ENCODE assay signal across 24 cellular contexts in the genomic region with DNA sequence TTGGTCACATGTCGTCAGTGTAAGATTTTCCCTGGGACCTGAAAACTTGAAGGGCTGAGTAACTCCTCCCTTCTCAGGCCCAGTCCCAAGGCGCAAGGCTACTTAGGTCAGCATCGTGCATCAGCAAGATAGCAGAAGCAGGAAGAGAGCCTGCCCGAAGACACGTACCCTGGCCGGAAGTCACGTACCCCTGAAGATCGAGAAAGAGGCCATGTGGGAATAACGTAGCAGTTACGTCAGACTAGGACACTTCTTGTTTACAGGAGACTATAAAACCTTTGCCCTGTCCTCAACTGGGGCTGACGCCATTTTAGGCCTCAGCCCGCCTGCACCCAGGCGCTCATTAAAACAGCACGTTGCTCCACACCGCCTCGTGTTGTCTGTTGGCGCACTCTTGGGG.
DNase-seq lines count a peak whose midpoint lies in the region; ATAC-seq, FAIRE-seq and TF ChIP-seq lines count a peak whose summit lies in the region.
"Had no signal": no experiment of that assay in that cellular context is flagged by ENCODE, and none has a peak within 500 bp of the region (broad histone marks: within the 10 kb centered on the region; RNA-seq: fewer than 3 reads in every experiment).

No MANE protein-coding gene starts in this region.

- no peaks in the 10 kb centered on the region for H3K36me3 Mint-ChIP-seq in GM23338 (ENCODE audit: low read depth)
- H3K36me3 Mint-ChIP-seq: CD14-positive monocyte; CD8-positive, alpha-beta memory T cell had no signal

- no peak overlapping the region for H3K4me2 ChIP-seq in GM23338
- H3K4me2 ChIP-seq in K562 (ENCODE audit: insufficient read depth, low read length) = peak overlapping the region; percentile 24; the same call in 1 of the 2 replicates
- no peak overlapping the region for H3K4me2 ChIP-seq in mesendoderm (ENCODE audit: low read length)
- H3K4me2 ChIP-seq: A549; BLaER1 treated with 17β-estradiol and CSF1 and Interleukin-3, amounts not matched to agents 10 nM and 100 nM had no signal

- H3K9ac ChIP-seq in K562 (ENCODE audit: insufficient read depth in 1 of 2, low read depth in 2 of 2, low read length in 2 of 2) = no peak overlapping the region
- H3K9ac ChIP-seq in mesendoderm (ENCODE audit: low read length) = no peak overlapping the region
- H3K9ac ChIP-seq: BLaER1 treated with 17β-estradiol and CSF1 and Interleukin-3, amounts not matched to agents 10 nM and 100 nM; GM23248 had no signal

- H2BK120ac ChIP-seq in mesendoderm (ENCODE audit: low read depth, low read length) = no peak overlapping the region

- H3K27ac Mint-ChIP-seq in GM23338 = no peak overlapping the region
- H3K27ac Mint-ChIP-seq: CD14-positive monocyte; CD4-positive, alpha-beta T cell; CD8-positive, alpha-beta memory T cell; HFFc6 had no signal

- H3K4ac ChIP-seq in mesendoderm (ENCODE audit: low read depth, low read length) = no peak overlapping the region

- H4K20me1 ChIP-seq in GM23338 (replicated peaks; ENCODE audit: insufficient read depth) (no peaks in the 10 kb centered on the region), K562 (replicated peaks; ENCODE audit: control insufficient read depth, insufficient read depth, low read length) (no peaks in the 10 kb centered on the region)
- H4K20me1 ChIP-seq: BLaER1 treated with 17β-estradiol and CSF1 and Interleukin-3, amounts not matched to agents 10 nM and 100 nM had no signal

- no peak for DNase-seq in GM23338 (ENCODE audit: low spot score)
- peak in 2 of 4 experiments; percentile 18 to 47 for DNase-seq in K562 (ENCODE audit: extremely low read depth in 1 of 4, low spot score in 3 of 4)
- DNase-seq in mesendoderm = peak; percentile 18
- DNase-seq in NCI-H526 treated with DMSO at 0.1 percent for 48 hours (lab: John Stamatoyannopoulos, UW) = no peak
- no peak for DNase-seq in GM19240 (ENCODE audit: insufficient read length, low spot score)
- DNase-seq in RCC 7860 (ENCODE audit: low spot score) = no peak
- DNase-seq: 8988T; ACHN; AML-193; BE2C; CD4-positive, alpha-beta T cell; CD8-positive, alpha-beta memory T cell; DMS 273 treated with DMSO at 0.1 percent for 48 hours; DND-41; GM23248; HFFc6 had no signal

- no peaks in the 10 kb centered on the region; the same call in 2 of the 3 replicates for H3K9me3 Mint-ChIP-seq in GM23338

- H3K4me3 ChIP-seq in GM23338 (no peak overlapping the region), K562 (no peak overlapping the region), mesendoderm (ENCODE audit: low read length) (no peak overlapping the region)
- H3K4me3 ChIP-seq: A549; BLaER1 treated with 17β-estradiol and CSF1 and Interleukin-3, amounts not matched to agents 10 nM and 100 nM; GM23248; HAP-1 had no signal

- H4K5ac ChIP-seq in mesendoderm (ENCODE audit: low read length) = no peak overlapping the region

- no peak for TF ChIP-seq RAD21 in K562 (CRISPR knock-in tag; conservative IDR thresholded peaks at IDR 0.05 in 1 of 2, IDR thresholded peaks at IDR 0.05 in 1 of 2)

- no peaks in the 10 kb centered on the region for H3F3A ChIP-seq in GM23338 (replicated peaks; ENCODE audit: low read depth)

- H3K27me3 ChIP-seq in GM23338 (ENCODE audit: insufficient read depth) (no peaks in the 10 kb centered on the region), K562 (ENCODE audit: control insufficient read depth in 2 of 2, insufficient read depth in 2 of 2, low read length in 2 of 2) (peaks cover 0 to 14% of the 10 kb centered on the region in 2 experiments; a peak in 3 of 5 replicates), mesendoderm (ENCODE audit: insufficient read depth, low read length, poor library complexity) (no peaks in the 10 kb centered on the region)
- H3K27me3 ChIP-seq: BE2C; BLaER1 treated with 17β-estradiol and CSF1 and Interleukin-3, amounts not matched to agents 10 nM and 100 nM had no signal

- TF ChIP-seq POLR2A in K562 (conservative IDR thresholded peaks at IDR 0.05) = no peak

- H2BK5ac ChIP-seq in mesendoderm (ENCODE audit: low read length) = peak overlapping the region; percentile 9

- H2BK15ac ChIP-seq in mesendoderm (replicated peaks; ENCODE audit: low read depth) = no peak overlapping the region

- ATAC-seq in GM23338 (no peak), K562 (peak; percentile 68)
- ATAC-seq: A549 had no signal

- no peak overlapping the region for H3K23ac ChIP-seq in mesendoderm (ENCODE audit: low read length)

- no peak for TF ChIP-seq EP300 in K562 (IDR thresholded peaks at IDR 0.05; ENCODE audit: low read length)

- H3K79me1 ChIP-seq in mesendoderm (ENCODE audit: low read length) = no peaks in the 10 kb centered on the region

- FAIRE-seq in K562 (lab: Jason Lieb, UNC) (peak; percentile 65), RCC 7860 (lab: Jason Lieb, UNC) (no peak)
- FAIRE-seq: A549, D721Med, G401.6, GM12892, H54 had no signal

- no peaks in the 10 kb centered on the region for H3K9me3 ChIP-seq in K562 (replicated peaks; ENCODE audit: control insufficient read depth, insufficient read depth, low read depth, low read length)
- H3K9me3 ChIP-seq: A549; BE2C; BLaER1 treated with 17β-estradiol and CSF1 and Interleukin-3, amounts not matched to agents 10 nM and 100 nM; HAP-1 had no signal

- H2AK5ac ChIP-seq in mesendoderm (ENCODE audit: low read length) = no peak overlapping the region

- TF ChIP-seq CTCF in GM23338 (conservative IDR thresholded peaks at IDR 0.05; ENCODE audit: low read depth in 2 of 2) (0 out of 4 replicates have a peak, but pooled peaks of 1 of the 2 experiments have one; percentile 19), K562 (IDR thresholded peaks at IDR 0.05 in 2 of 3, conservative IDR thresholded peaks at IDR 0.05 in 1 of 3; ENCODE audit: insufficient read depth in 2 of 3, low read depth in 1 of 3, low read length in 3 of 3) (no peak)

- intact Hi-C loops in K562 (cut with micrococcal nuclease) = no loop called here

- BruUV-seq in K562 (replicated peaks; lab: Mats Ljungman, UMichigan) = no TSS peak

- POLR2A ChIA-PET in K562 (lab: Yijun Ruan, JAX) = no interaction called here

- H3K27ac ChIP-seq in GM23338 (ENCODE audit: low read depth) (no peak overlapping the region), K562 (ENCODE audit: extremely low read depth, low read depth, low read length) (0 out of 3 replicates have a peak overlapping the region, but pooled peaks have one; percentile 6), mesendoderm (ENCODE audit: low read depth, low read length) (no peak overlapping the region)
- H3K27ac ChIP-seq: A549; BLaER1 treated with 17β-estradiol and CSF1 and Interleukin-3, amounts not matched to agents 10 nM and 100 nM; GM23248 had no signal

- peak overlapping the region; percentile 72; the same call in 1 of the 2 replicates for H2AFZ ChIP-seq in GM23338
- H2AFZ ChIP-seq in K562 (ENCODE audit: low read depth, low read length) = peak overlapping the region; percentile 74; the same call in 1 of the 2 replicates
- H2AFZ ChIP-seq: GM23248 had no signal

- H3K9me2 ChIP-seq in GM23338 (ENCODE audit: insufficient read depth) = no peaks in the 10 kb centered on the region; the same call in 1 of the 2 replicates

- WGBS in K562 (ENCODE audit: insufficient coverage, low coverage, missing lambda C conversion rate) = 10% methylated on average over 17 of the region's 17 CpGs
- WGBS in mesendoderm (ENCODE audit: extremely low coverage, insufficient coverage, low lambda C conversion rate) = no CpG with 5 or more reads among the region's 17 CpGs

- H4K8ac ChIP-seq in mesendoderm (ENCODE audit: low read depth, low read length) = no peak overlapping the region

- H3K4me1 Mint-ChIP-seq in GM23338 = no peaks in the 10 kb centered on the region; the same call in 2 of the 3 replicates
- H3K4me1 Mint-ChIP-seq: CD14-positive monocyte; CD8-positive, alpha-beta memory T cell had no signal

- no peak overlapping the region for H3K4me3 Mint-ChIP-seq in GM23338
- H3K4me3 Mint-ChIP-seq: CD14-positive monocyte; CD4-positive, alpha-beta T cell; CD8-positive, alpha-beta memory T cell; HFFc6 had no signal

- CTCF ChIA-PET in K562 (lab: Yijun Ruan, JAX; ENCODE audit: low intra/inter-chr PET ratio) = no interaction called here

- H3K36me3 ChIP-seq in GM23338 (ENCODE audit: insufficient read depth) (no peaks in the 10 kb centered on the region), K562 (ENCODE audit: control insufficient read depth, insufficient read depth, low read length) (no peaks in the 10 kb centered on the region), mesendoderm (ENCODE audit: control insufficient read depth, insufficient read depth, low read length) (no peaks in the 10 kb centered on the region)
- H3K36me3 ChIP-seq: BE2C; BLaER1 treated with 17β-estradiol and CSF1 and Interleukin-3, amounts not matched to agents 10 nM and 100 nM; HAP-1 had no signal

- H3K9me1 ChIP-seq in K562 (ENCODE audit: control insufficient read depth, insufficient read depth, low read length) = no peaks in the 10 kb centered on the region

- H3K56ac ChIP-seq in mesendoderm (ENCODE audit: low read length) = no peak overlapping the region

- H3K79me2 ChIP-seq in GM23338 (replicated peaks; ENCODE audit: insufficient read depth) (no peaks in the 10 kb centered on the region), K562 (ENCODE audit: control insufficient read depth, insufficient read depth, low read length) (no peaks in the 10 kb centered on the region), mesendoderm (ENCODE audit: control insufficient read depth, insufficient read depth, low read length) (no peaks in the 10 kb centered on the region)

- in situ Hi-C loops in K562 (cut with MboI) = no loop called here

- H3K4me1 ChIP-seq in GM23338 (ENCODE audit: insufficient read depth) = no peaks in the 10 kb centered on the region
- H3K4me1 ChIP-seq in K562 (replicated peaks in 1 of 2; ENCODE audit: control insufficient read depth in 2 of 2, insufficient read depth in 2 of 2, low read length in 2 of 2) = no peaks in the 10 kb centered on the region; a peak in 2 of 5 replicates
- no peaks in the 10 kb centered on the region for H3K4me1 ChIP-seq in mesendoderm (ENCODE audit: control insufficient read depth, low read depth, low read length)
- H3K4me1 ChIP-seq: A549; BE2C; BLaER1 treated with 17β-estradiol and CSF1 and Interleukin-3, amounts not matched to agents 10 nM and 100 nM; HAP-1 had no signal

- H3K18ac ChIP-seq in mesendoderm (ENCODE audit: low read length) = no peak overlapping the region

- peaks cover 10% of the 10 kb centered on the region for H3K27me3 Mint-ChIP-seq in GM23338 (ENCODE audit: insufficient read depth, low read depth, poor library complexity)
- H3K27me3 Mint-ChIP-seq: CD4-positive, alpha-beta T cell had no signal

TF ChIP-seq in GM23338, 12 proteins besides CTCF, POLR2A, EP300 and RAD21 (continues in another document):
- TF ChIP-seq EZH2 (IDR thresholded peaks at IDR 0.05; ENCODE audit: low read depth, unreplicated experiment) (no peak), POLR2AphosphoS5 (IDR thresholded peaks at IDR 0.05; ENCODE audit: low read depth) (no peak)

TF ChIP-seq in K562, 482 proteins besides CTCF, POLR2A, EP300 and RAD21 (continues in another document):
- TF ChIP-seq MECOM (CRISPR knock-in tag; IDR thresholded peaks at IDR 0.05) = no peak
- TF ChIP-seq FOXK2 (conservative IDR thresholded peaks at IDR 0.05 in 1 of 2, IDR thresholded peaks at IDR 0.05 in 1 of 2; ENCODE audit: low read depth in 2 of 2) = peak; percentile 60 to 66; a peak in 3 of 4 replicates
